Comparison of ENCODE assay signal across 1 cellular context in genomic region chr2:190097115-190097514, GRCh38.
TF ChIP-seq lines count a peak whose summit lies in the region.

No MANE protein-coding gene starts in this region.

TF ChIP-seq in K562, 482 proteins besides CTCF, POLR2A, EP300 and RAD21 (continued from another document):
- TF ChIP-seq USF2 (CRISPR knock-in tag; IDR thresholded peaks at IDR 0.05) (no peak), STAT5A (IDR thresholded peaks at IDR 0.05; ENCODE audit: borderline replicate concordance, low read length) (no peak), TCF3 (CRISPR knock-in tag; IDR thresholded peaks at IDR 0.05) (peak; percentile 55), SMC3 (conservative IDR thresholded peaks at IDR 0.05; ENCODE audit: insufficient read depth, low read depth, low read length) (no peak), EP400 (IDR thresholded peaks at IDR 0.05) (no peak), CBFA2T2 (conservative IDR thresholded peaks at IDR 0.05) (peak; percentile 47; the same call in 1 of the 2 replicates), SIX5 (IDR thresholded peaks at IDR 0.05; ENCODE audit: borderline replicate concordance in 1 of 2, insufficient read depth in 1 of 2, low read depth in 1 of 2, low read length in 2 of 2) (no peak), CCNT2 (IDR thresholded peaks at IDR 0.05; ENCODE audit: borderline replicate concordance, extremely low read depth, insufficient read length, low read depth, low read length) (no peak), CBFA2T3 (IDR thresholded peaks at IDR 0.05) (peak; percentile 73)
- TF ChIP-seq, protein P1, sequence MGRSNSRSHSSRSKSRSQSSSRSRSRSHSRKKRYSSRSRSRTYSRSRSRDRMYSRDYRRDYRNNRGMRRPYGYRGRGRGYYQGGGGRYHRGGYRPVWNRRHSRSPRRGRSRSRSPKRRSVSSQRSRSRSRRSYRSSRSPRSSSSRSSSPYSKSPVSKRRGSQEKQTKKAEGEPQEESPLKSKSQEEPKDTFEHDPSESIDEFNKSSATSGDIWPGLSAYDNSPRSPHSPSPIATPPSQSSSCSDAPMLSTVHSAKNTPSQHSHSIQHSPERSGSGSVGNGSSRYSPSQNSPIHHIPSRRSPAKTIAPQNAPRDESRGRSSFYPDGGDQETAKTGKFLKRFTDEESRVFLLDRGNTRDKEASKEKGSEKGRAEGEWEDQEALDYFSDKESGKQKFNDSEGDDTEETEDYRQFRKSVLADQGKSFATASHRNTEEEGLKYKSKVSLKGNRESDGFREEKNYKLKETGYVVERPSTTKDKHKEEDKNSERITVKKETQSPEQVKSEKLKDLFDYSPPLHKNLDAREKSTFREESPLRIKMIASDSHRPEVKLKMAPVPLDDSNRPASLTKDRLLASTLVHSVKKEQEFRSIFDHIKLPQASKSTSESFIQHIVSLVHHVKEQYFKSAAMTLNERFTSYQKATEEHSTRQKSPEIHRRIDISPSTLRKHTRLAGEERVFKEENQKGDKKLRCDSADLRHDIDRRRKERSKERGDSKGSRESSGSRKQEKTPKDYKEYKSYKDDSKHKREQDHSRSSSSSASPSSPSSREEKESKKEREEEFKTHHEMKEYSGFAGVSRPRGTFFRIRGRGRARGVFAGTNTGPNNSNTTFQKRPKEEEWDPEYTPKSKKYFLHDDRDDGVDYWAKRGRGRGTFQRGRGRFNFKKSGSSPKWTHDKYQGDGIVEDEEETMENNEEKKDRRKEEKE (IDR thresholded peaks at IDR 0.05; ENCODE audit: borderline replicate concordance in 1 of 2, control insufficient read depth in 1 of 2, low read depth in 2 of 2, low read length in 1 of 2), result no peak
